In the genomic region with DNA sequence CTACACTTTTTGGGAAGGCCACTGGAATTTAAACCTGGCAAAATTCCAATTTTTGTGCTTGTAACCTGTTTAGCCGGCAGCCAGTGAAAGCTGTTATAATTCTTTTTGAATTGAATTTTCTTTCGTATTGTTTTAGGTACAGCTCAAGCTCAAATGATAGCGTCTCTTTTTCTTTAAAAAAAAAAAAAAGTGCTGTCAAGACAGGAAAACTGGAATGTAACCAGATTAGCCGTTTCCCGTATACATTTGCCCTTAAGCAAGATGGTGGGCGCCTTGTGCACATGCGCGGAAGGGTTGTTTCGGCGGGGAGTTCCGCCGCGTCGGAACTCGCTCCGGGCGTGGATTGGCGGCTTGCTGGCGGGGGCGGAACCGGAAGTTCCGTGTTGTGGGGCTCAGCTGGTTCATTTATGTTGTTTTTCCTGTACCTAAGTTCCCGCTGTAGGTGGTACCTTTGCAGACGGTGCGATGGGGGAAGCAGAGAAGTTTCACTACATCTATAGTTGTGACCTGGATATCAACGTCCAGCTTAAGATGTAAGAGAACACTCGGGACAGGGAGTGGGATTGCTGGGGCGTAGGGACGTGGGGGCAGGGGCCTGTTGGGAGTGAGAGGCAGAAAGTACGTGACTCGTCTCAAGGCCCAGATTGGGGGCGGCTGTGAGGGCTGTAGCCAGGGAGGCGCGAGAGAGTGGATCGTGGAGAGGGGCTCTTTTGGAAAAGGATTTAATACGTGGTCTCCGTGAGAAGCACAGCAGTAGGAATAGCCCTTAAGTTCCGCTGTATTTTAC, we compare ENCODE assay signal across 1 cellular context.
TF ChIP-seq lines count a peak whose summit lies in the region.

Gene PIK3C3 (plus strand): TSS at position 408 of the 787 bp plus-strand sequence. CDS start 58 bp downstream, at position 466.

TF ChIP-seq in HepG2, 621 proteins besides CTCF, POLR2A, EP300 and RAD21 (continued from another document):
- TF ChIP-seq RERE (CRISPR knock-in tag; IDR thresholded peaks at IDR 0.05; ENCODE audit: low read depth) (no peak), CENPT (CRISPR knock-in tag; IDR thresholded peaks at IDR 0.05; ENCODE audit: low read depth) (no peak), ZNF253 (CRISPR knock-in tag; IDR thresholded peaks at IDR 0.05; ENCODE audit: borderline replicate concordance) (no peak), ZNF432 (CRISPR knock-in tag; IDR thresholded peaks at IDR 0.05; ENCODE audit: borderline replicate concordance) (no peak), ZNF343 (CRISPR knock-in tag; IDR thresholded peaks at IDR 0.05) (no peak), MAFG (CRISPR knock-in tag; IDR thresholded peaks at IDR 0.05) (no peak), RFX1 (IDR thresholded peaks at IDR 0.05) (no peak), KDM6A (CRISPR knock-in tag; IDR thresholded peaks at IDR 0.05; ENCODE audit: low read depth) (no peak), NFKB2 (CRISPR knock-in tag; IDR thresholded peaks at IDR 0.05; ENCODE audit: borderline replicate concordance) (no peak), ZNF430 (CRISPR knock-in tag; IDR thresholded peaks at IDR 0.05) (peak; percentile 36; the same call in 1 of the 2 replicates), ZFP62 (CRISPR knock-in tag; IDR thresholded peaks at IDR 0.05) (no peak), ZNF274 (CRISPR knock-in tag; IDR thresholded peaks at IDR 0.05) (0 out of 2 replicates have a peak, but pooled peaks have one; percentile 18), ZNF557 (CRISPR knock-in tag; IDR thresholded peaks at IDR 0.05) (no peak), ZNF224 (CRISPR knock-in tag; IDR thresholded peaks at IDR 0.05) (no peak), ZNF816 (CRISPR knock-in tag; IDR thresholded peaks at IDR 0.05; ENCODE audit: borderline replicate concordance) (0 out of 2 replicates have a peak, but pooled peaks have one; percentile 29), ZNF331 (CRISPR knock-in tag; IDR thresholded peaks at IDR 0.05) (peak; percentile 13; the same call in 1 of the 2 replicates), FOXC1 (CRISPR knock-in tag; IDR thresholded peaks at IDR 0.05; ENCODE audit: borderline replicate concordance) (no peak), KLF16 (CRISPR knock-in tag; IDR thresholded peaks at IDR 0.05) (0 out of 4 replicates have a peak, but pooled peaks of 1 of the 2 experiments have one; percentile 15), CCAR2 (optimal IDR thresholded peaks at IDR 0.05; ENCODE audit: low read depth, low read length) (no peak), KDM1A (CRISPR knock-in tag; IDR thresholded peaks at IDR 0.05) (no peak), TIGD3 (CRISPR knock-in tag; IDR thresholded peaks at IDR 0.05; ENCODE audit: borderline replicate concordance) (no peak), ZHX1 (CRISPR knock-in tag; IDR thresholded peaks at IDR 0.05; ENCODE audit: low read depth) (no peak), ZNF329 (CRISPR knock-in tag; IDR thresholded peaks at IDR 0.05; ENCODE audit: low read depth) (no peak), ZNF337 (CRISPR knock-in tag; IDR thresholded peaks at IDR 0.05; ENCODE audit: borderline replicate concordance, low read depth) (no peak), MIXL1 (CRISPR knock-in tag; IDR thresholded peaks at IDR 0.05) (peak; percentile 14; the same call in 1 of the 2 replicates), NFE2L2 (IDR thresholded peaks at IDR 0.05; ENCODE audit: low read length) (no peak), BCL3 (CRISPR knock-in tag; IDR thresholded peaks at IDR 0.05) (no peak), ZBTB20 (CRISPR knock-in tag; IDR thresholded peaks at IDR 0.05; ENCODE audit: borderline replicate concordance, low read depth) (peak; percentile 63; the same call in 1 of the 2 replicates), MED13 (CRISPR knock-in tag; IDR thresholded peaks at IDR 0.05) (no peak), STAT5B (CRISPR knock-in tag; IDR thresholded peaks at IDR 0.05) (no peak)
- TF ChIP-seq, protein P1, sequence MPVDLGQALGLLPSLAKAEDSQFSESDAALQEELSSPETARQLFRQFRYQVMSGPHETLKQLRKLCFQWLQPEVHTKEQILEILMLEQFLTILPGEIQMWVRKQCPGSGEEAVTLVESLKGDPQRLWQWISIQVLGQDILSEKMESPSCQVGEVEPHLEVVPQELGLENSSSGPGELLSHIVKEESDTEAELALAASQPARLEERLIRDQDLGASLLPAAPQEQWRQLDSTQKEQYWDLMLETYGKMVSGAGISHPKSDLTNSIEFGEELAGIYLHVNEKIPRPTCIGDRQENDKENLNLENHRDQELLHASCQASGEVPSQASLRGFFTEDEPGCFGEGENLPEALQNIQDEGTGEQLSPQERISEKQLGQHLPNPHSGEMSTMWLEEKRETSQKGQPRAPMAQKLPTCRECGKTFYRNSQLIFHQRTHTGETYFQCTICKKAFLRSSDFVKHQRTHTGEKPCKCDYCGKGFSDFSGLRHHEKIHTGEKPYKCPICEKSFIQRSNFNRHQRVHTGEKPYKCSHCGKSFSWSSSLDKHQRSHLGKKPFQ (CRISPR knock-in tag; IDR thresholded peaks at IDR 0.05; ENCODE audit: insufficient replicate concordance), result no peak
- TF ChIP-seq, protein P2, sequence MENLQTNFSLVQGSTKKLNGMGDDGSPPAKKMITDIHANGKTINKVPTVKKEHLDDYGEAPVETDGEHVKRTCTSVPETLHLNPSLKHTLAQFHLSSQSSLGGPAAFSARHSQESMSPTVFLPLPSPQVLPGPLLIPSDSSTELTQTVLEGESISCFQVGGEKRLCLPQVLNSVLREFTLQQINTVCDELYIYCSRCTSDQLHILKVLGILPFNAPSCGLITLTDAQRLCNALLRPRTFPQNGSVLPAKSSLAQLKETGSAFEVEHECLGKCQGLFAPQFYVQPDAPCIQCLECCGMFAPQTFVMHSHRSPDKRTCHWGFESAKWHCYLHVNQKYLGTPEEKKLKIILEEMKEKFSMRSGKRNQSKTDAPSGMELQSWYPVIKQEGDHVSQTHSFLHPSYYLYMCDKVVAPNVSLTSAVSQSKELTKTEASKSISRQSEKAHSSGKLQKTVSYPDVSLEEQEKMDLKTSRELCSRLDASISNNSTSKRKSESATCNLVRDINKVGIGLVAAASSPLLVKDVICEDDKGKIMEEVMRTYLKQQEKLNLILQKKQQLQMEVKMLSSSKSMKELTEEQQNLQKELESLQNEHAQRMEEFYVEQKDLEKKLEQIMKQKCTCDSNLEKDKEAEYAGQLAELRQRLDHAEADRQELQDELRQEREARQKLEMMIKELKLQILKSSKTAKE (CRISPR knock-in tag; IDR thresholded peaks at IDR 0.05; ENCODE audit: borderline replicate concordance), result no peak
